1 cellular context compared by ENCODE assay signal in the genomic region with DNA sequence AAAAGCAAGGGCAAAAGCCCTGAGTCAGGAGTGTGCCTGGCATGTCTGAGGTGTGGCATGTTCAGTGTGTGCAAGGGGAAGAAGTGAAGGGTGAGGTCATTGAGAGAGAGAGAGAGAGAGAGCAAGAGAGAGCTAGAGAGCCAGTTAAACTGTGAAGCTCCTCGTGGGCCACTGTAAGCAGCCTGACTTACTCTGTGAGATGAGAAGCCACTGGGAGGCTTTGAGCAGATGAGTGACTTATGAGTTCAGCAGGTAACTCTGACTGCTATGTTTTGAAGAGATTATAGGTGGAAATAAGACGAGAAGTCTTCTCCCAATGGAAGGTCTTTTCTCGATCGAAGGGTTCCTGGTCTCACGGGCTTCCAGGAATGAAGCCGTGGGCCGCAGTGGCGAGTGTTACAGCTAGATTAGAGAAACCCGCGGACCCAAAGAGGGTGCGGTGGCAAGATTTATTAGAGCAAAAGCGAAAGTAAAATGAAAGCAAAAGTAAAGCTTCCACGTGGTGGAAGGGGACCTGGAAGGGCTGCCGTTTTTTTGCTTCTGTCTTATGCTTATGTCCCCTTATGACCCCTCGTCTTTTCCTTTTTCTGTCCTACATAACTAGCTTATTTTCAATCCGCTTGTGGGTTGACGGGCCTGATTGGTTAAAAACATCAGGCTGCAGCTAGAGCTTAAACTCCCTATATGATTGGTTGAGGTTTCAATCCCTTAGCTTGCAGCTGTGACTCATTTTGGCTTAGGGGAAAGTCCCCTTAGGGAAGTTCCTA.
TF ChIP-seq lines count a peak whose summit lies in the region.

No MANE protein-coding gene starts in this region.

TF ChIP-seq in K562, 482 proteins besides CTCF, POLR2A, EP300 and RAD21 (continued from another document and continues in another):
- TF ChIP-seq, protein P1, sequence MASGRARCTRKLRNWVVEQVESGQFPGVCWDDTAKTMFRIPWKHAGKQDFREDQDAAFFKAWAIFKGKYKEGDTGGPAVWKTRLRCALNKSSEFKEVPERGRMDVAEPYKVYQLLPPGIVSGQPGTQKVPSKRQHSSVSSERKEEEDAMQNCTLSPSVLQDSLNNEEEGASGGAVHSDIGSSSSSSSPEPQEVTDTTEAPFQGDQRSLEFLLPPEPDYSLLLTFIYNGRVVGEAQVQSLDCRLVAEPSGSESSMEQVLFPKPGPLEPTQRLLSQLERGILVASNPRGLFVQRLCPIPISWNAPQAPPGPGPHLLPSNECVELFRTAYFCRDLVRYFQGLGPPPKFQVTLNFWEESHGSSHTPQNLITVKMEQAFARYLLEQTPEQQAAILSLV (tag; IDR thresholded peaks at IDR 0.05), result peak; percentile 34; the same call in 1 of the 2 replicates
- TF ChIP-seq CREB5 (CRISPR knock-in tag; IDR thresholded peaks at IDR 0.05) (no peak), KAT7 (CRISPR knock-in tag; IDR thresholded peaks at IDR 0.05; ENCODE audit: borderline replicate concordance) (0 out of 2 replicates have a peak, but pooled peaks have one; percentile 75), SMARCC2 (IDR thresholded peaks at IDR 0.05; ENCODE audit: low read depth) (no peak; the same call in 1 of the 2 replicates), CHD2 (IDR thresholded peaks at IDR 0.05; ENCODE audit: low read depth, low read length) (no peak), ZNF253 (CRISPR knock-in tag; conservative IDR thresholded peaks at IDR 0.05) (no peak), DDX20 (tag; IDR thresholded peaks at IDR 0.05; ENCODE audit: low read depth) (no peak), GMEB1 (CRISPR knock-in tag; IDR thresholded peaks at IDR 0.05) (no peak), SRSF9 (IDR thresholded peaks at IDR 0.05; ENCODE audit: borderline replicate concordance, low read depth, low read length) (no peak), SNRNP70 (optimal IDR thresholded peaks at IDR 0.05; ENCODE audit: low read depth, low read length) (no peak), TRIM28 (IDR thresholded peaks at IDR 0.05) (no peak), FOS (IDR thresholded peaks at IDR 0.05; ENCODE audit: extremely low read depth, insufficient read length) (peak; percentile 28), SUPT5H (IDR thresholded peaks at IDR 0.05) (peak; percentile 57), CBFA2T3 (IDR thresholded peaks at IDR 0.05) (peak; percentile 87), POLR2AphosphoS5 (IDR thresholded peaks at IDR 0.05; ENCODE audit: control insufficient read depth, insufficient read depth, low read depth, low read length) (peak; percentile 57; the same call in 1 of the 2 replicates), ZNF699 (CRISPR knock-in tag; IDR thresholded peaks at IDR 0.05; ENCODE audit: insufficient replicate concordance) (no peak), MYBL2 (IDR thresholded peaks at IDR 0.05; ENCODE audit: low read depth) (peak; percentile 66), MYBL2 (CRISPR knock-in tag; IDR thresholded peaks at IDR 0.05; ENCODE audit: borderline replicate concordance) (no peak), KDM4B (IDR thresholded peaks at IDR 0.05; ENCODE audit: borderline replicate concordance in 2 of 2, low read depth in 1 of 2) (no peak), JUND (IDR thresholded peaks at IDR 0.05; ENCODE audit: borderline replicate concordance, low read depth, low read length) (peak; percentile 90), JUND (tag; IDR thresholded peaks at IDR 0.05; ENCODE audit: borderline replicate concordance, low read depth, low read length) (peak; percentile 97), ZFP36 (IDR thresholded peaks at IDR 0.05; ENCODE audit: low read depth, low read length, partially characterized antibody) (no peak), SRSF1 (IDR thresholded peaks at IDR 0.05; ENCODE audit: low read depth, low read length) (no peak), CBFB (CRISPR knock-in tag; IDR thresholded peaks at IDR 0.05) (no peak), NR0B1 (IDR thresholded peaks at IDR 0.05; ENCODE audit: partially characterized antibody) (no peak), ZNF75A (CRISPR knock-in tag; IDR thresholded peaks at IDR 0.05) (no peak)
- TF ChIP-seq, protein P2, sequence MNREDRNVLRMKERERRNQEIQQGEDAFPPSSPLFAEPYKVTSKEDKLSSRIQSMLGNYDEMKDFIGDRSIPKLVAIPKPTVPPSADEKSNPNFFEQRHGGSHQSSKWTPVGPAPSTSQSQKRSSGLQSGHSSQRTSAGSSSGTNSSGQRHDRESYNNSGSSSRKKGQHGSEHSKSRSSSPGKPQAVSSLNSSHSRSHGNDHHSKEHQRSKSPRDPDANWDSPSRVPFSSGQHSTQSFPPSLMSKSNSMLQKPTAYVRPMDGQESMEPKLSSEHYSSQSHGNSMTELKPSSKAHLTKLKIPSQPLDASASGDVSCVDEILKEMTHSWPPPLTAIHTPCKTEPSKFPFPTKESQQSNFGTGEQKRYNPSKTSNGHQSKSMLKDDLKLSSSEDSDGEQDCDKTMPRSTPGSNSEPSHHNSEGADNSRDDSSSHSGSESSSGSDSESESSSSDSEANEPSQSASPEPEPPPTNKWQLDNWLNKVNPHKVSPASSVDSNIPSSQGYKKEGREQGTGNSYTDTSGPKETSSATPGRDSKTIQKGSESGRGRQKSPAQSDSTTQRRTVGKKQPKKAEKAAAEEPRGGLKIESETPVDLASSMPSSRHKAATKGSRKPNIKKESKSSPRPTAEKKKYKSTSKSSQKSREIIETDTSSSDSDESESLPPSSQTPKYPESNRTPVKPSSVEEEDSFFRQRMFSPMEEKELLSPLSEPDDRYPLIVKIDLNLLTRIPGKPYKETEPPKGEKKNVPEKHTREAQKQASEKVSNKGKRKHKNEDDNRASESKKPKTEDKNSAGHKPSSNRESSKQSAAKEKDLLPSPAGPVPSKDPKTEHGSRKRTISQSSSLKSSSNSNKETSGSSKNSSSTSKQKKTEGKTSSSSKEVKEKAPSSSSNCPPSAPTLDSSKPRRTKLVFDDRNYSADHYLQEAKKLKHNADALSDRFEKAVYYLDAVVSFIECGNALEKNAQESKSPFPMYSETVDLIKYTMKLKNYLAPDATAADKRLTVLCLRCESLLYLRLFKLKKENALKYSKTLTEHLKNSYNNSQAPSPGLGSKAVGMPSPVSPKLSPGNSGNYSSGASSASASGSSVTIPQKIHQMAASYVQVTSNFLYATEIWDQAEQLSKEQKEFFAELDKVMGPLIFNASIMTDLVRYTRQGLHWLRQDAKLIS (CRISPR knock-in tag; IDR thresholded peaks at IDR 0.05), result 0 out of 2 replicates have a peak, but pooled peaks have one; percentile 28
- TF ChIP-seq, protein P3, sequence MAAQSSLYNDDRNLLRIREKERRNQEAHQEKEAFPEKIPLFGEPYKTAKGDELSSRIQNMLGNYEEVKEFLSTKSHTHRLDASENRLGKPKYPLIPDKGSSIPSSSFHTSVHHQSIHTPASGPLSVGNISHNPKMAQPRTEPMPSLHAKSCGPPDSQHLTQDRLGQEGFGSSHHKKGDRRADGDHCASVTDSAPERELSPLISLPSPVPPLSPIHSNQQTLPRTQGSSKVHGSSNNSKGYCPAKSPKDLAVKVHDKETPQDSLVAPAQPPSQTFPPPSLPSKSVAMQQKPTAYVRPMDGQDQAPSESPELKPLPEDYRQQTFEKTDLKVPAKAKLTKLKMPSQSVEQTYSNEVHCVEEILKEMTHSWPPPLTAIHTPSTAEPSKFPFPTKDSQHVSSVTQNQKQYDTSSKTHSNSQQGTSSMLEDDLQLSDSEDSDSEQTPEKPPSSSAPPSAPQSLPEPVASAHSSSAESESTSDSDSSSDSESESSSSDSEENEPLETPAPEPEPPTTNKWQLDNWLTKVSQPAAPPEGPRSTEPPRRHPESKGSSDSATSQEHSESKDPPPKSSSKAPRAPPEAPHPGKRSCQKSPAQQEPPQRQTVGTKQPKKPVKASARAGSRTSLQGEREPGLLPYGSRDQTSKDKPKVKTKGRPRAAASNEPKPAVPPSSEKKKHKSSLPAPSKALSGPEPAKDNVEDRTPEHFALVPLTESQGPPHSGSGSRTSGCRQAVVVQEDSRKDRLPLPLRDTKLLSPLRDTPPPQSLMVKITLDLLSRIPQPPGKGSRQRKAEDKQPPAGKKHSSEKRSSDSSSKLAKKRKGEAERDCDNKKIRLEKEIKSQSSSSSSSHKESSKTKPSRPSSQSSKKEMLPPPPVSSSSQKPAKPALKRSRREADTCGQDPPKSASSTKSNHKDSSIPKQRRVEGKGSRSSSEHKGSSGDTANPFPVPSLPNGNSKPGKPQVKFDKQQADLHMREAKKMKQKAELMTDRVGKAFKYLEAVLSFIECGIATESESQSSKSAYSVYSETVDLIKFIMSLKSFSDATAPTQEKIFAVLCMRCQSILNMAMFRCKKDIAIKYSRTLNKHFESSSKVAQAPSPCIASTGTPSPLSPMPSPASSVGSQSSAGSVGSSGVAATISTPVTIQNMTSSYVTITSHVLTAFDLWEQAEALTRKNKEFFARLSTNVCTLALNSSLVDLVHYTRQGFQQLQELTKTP (IDR thresholded peaks at IDR 0.05; ENCODE audit: low read depth in 1 of 2, partially characterized antibody in 2 of 2), result peak in 1 of 2 experiments; percentile 29
- TF ChIP-seq, protein P4, sequence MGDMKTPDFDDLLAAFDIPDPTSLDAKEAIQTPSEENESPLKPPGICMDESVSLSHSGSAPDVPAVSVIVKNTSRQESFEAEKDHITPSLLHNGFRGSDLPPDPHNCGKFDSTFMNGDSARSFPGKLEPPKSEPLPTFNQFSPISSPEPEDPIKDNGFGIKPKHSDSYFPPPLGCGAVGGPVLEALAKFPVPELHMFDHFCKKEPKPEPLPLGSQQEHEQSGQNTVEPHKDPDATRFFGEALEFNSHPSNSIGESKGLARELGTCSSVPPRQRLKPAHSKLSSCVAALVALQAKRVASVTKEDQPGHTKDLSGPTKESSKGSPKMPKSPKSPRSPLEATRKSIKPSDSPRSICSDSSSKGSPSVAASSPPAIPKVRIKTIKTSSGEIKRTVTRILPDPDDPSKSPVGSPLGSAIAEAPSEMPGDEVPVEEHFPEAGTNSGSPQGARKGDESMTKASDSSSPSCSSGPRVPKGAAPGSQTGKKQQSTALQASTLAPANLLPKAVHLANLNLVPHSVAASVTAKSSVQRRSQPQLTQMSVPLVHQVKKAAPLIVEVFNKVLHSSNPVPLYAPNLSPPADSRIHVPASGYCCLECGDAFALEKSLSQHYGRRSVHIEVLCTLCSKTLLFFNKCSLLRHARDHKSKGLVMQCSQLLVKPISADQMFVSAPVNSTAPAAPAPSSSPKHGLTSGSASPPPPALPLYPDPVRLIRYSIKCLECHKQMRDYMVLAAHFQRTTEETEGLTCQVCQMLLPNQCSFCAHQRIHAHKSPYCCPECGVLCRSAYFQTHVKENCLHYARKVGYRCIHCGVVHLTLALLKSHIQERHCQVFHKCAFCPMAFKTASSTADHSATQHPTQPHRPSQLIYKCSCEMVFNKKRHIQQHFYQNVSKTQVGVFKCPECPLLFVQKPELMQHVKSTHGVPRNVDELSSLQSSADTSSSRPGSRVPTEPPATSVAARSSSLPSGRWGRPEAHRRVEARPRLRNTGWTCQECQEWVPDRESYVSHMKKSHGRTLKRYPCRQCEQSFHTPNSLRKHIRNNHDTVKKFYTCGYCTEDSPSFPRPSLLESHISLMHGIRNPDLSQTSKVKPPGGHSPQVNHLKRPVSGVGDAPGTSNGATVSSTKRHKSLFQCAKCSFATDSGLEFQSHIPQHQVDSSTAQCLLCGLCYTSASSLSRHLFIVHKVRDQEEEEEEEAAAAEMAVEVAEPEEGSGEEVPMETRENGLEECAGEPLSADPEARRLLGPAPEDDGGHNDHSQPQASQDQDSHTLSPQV (IDR thresholded peaks at IDR 0.05), result peak; percentile 66
- TF ChIP-seq, protein P5, sequence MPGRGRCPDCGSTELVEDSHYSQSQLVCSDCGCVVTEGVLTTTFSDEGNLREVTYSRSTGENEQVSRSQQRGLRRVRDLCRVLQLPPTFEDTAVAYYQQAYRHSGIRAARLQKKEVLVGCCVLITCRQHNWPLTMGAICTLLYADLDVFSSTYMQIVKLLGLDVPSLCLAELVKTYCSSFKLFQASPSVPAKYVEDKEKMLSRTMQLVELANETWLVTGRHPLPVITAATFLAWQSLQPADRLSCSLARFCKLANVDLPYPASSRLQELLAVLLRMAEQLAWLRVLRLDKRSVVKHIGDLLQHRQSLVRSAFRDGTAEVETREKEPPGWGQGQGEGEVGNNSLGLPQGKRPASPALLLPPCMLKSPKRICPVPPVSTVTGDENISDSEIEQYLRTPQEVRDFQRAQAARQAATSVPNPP (IDR thresholded peaks at IDR 0.05; ENCODE audit: borderline replicate concordance, insufficient read depth, insufficient read length), result no peak
